Comparison of ENCODE assay signal across 1 cellular context in genomic region chr7:50336909-50337703, GRCh38.
TF ChIP-seq lines count a peak whose summit lies in the region.

No MANE protein-coding gene starts in this region.

TF ChIP-seq in HEK293T, 16 proteins besides CTCF, POLR2A, EP300 and RAD21 (continued from another document):
- TF ChIP-seq HDGF (IDR thresholded peaks at IDR 0.05; ENCODE audit: borderline replicate concordance) (no peak), SUZ12 (IDR thresholded peaks at IDR 0.05) (no peak), ELF4 (IDR thresholded peaks at IDR 0.05) (no peak), FOXK2 (IDR thresholded peaks at IDR 0.05) (no peak), FOXM1 (IDR thresholded peaks at IDR 0.05; ENCODE audit: borderline replicate concordance) (no peak), ZNF384 (IDR thresholded peaks at IDR 0.05) (no peak), ARNT (IDR thresholded peaks at IDR 0.05) (no peak), FOXA1 (IDR thresholded peaks at IDR 0.05) (no peak), BHLHE40 (IDR thresholded peaks at IDR 0.05; ENCODE audit: borderline replicate concordance) (no peak), L3MBTL2 (conservative IDR thresholded peaks at IDR 0.05) (no peak), TARDBP (IDR thresholded peaks at IDR 0.05) (no peak), SP1 (IDR thresholded peaks at IDR 0.05) (no peak), CTBP1 (IDR thresholded peaks at IDR 0.05; ENCODE audit: borderline replicate concordance) (no peak)
